In genomic region chr22:20438066-20438677, GRCh38 we compare ENCODE assay signal across 9 cellular contexts. TPM values are rescaled to one million over a fixed set of nuclear protein-coding genes. Genes with fewer than 3 reads are reported as not detected.
DNase-seq lines count a peak whose midpoint lies in the region; ATAC-seq and TF ChIP-seq lines count a peak whose summit lies in the region.
"Had no signal": no experiment of that assay in that cellular context is flagged by ENCODE, and none has a peak within 500 bp of the region (broad histone marks: within the 10 kb centered on the region; RNA-seq: fewer than 3 reads in every experiment).

No MANE protein-coding gene starts in this region.

- peak overlapping the region; percentile 94 for H2AFZ ChIP-seq in GM23338

- peaks cover 8% of the 10 kb centered on the region; the same call in 1 of the 2 replicates for H4K20me1 ChIP-seq in GM23338 (replicated peaks; ENCODE audit: insufficient read depth)

- no peak overlapping the region for H3K27ac Mint-ChIP-seq in GM23338

- H3K36me3 ChIP-seq in GM23338 (ENCODE audit: insufficient read depth) (no peaks in the 10 kb centered on the region), skeletal muscle satellite cell (ENCODE audit: insufficient read depth, low read length) (no peaks in the 10 kb centered on the region)

- no peaks in the 10 kb centered on the region for H3K9me2 ChIP-seq in GM23338 (ENCODE audit: insufficient read depth)

- H3K9ac ChIP-seq in skeletal muscle satellite cell (ENCODE audit: low read depth, low read length) = peak overlapping the region; percentile 84

- DNase-seq in GM23338 (ENCODE audit: low spot score) (peak; percentile 65), cardiac fibroblast (ENCODE audit: low read depth in 2 of 2) (peak in 1 of 2 donors; percentile 46), islet precursor cell (peak; percentile 68), HUDEP-2 (lab: John Stamatoyannopoulos, UW; ENCODE audit: unreplicated experiment in 76 of 76) (no peak), globus pallidus (ENCODE audit: low spot score) (no peak), Ammon's horn (ENCODE audit: low spot score) (no peak)
- DNase-seq: KG1 had no signal

- peaks cover 50% of the 10 kb centered on the region for H3K27me3 Mint-ChIP-seq in GM23338 (ENCODE audit: insufficient read depth, low read depth, poor library complexity)

- H3K9me3 Mint-ChIP-seq in GM23338 = no peaks in the 10 kb centered on the region; the same call in 2 of the 3 replicates

- TF ChIP-seq CTCF in GM23338 (conservative IDR thresholded peaks at IDR 0.05; ENCODE audit: low read depth in 2 of 2) = no peak
- TF ChIP-seq CTCF in cardiac fibroblast (IDR thresholded peaks at IDR 0.05; ENCODE audit: low read depth, low read length) = no peak

- H3K27me3 ChIP-seq in GM23338 (ENCODE audit: insufficient read depth) = peaks cover 64% of the 10 kb centered on the region
- H3K27me3 ChIP-seq in skeletal muscle satellite cell (ENCODE audit: control insufficient read depth, insufficient read depth, low read length) = no peaks in the 10 kb centered on the region

- peaks cover 7% of the 10 kb centered on the region; the same call in 1 of the 2 replicates for H3K4me1 ChIP-seq in GM23338 (ENCODE audit: insufficient read depth)
- H3K4me1 ChIP-seq in skeletal muscle satellite cell (ENCODE audit: control insufficient read depth, insufficient read depth, low read length) = peaks cover 13% of the 10 kb centered on the region

- H3K79me2 ChIP-seq in GM23338 (replicated peaks; ENCODE audit: insufficient read depth) = peaks cover 9% of the 10 kb centered on the region

- H3K4me3 ChIP-seq in GM23338 = peak overlapping the region; percentile 74
- H3K4me3 ChIP-seq in cardiac fibroblast (replicated peaks in 1 of 2; ENCODE audit: low read depth in 2 of 2, low read length in 2 of 2) = peak overlapping the region; percentile 57 to 80
- peak overlapping the region; percentile 96 for H3K4me3 ChIP-seq in skeletal muscle satellite cell (ENCODE audit: low read length)

- peak overlapping the region; percentile 92 for H3K4me2 ChIP-seq in GM23338
- H3K4me2 ChIP-seq in skeletal muscle satellite cell (ENCODE audit: low read length) = peak overlapping the region; percentile 94

- ATAC-seq in GM23338 (peak; percentile 64), GM21825 (IDR thresholded peaks at IDR 0.05; ENCODE audit: unreplicated experiment) (no peak)

- peaks cover 10% of the 10 kb centered on the region for H3K4me1 Mint-ChIP-seq in GM23338

- H3K9me3 ChIP-seq in skeletal muscle satellite cell (replicated peaks; ENCODE audit: low read length) = no peaks in the 10 kb centered on the region

- H3F3A ChIP-seq in GM23338 (replicated peaks; ENCODE audit: low read depth) = 0 out of 2 replicates have a peak, but pooled peaks cover 3% of the 10 kb centered on the region

- peak overlapping the region; percentile 59 for H3K4me3 Mint-ChIP-seq in GM23338

- H3K36me3 Mint-ChIP-seq in GM23338 (ENCODE audit: low read depth) = peaks cover 3% of the 10 kb centered on the region; the same call in 1 of the 3 replicates

- H3K27ac ChIP-seq in GM23338 (ENCODE audit: low read depth) = no peak overlapping the region

TF ChIP-seq in GM23338, 12 proteins besides CTCF, POLR2A, EP300 and RAD21:
- TF ChIP-seq ZNF331 (CRISPR knock-in tag; IDR thresholded peaks at IDR 0.05; ENCODE audit: low read depth) = no peak
- peak; percentile 42 for TF ChIP-seq EZH2 (IDR thresholded peaks at IDR 0.05; ENCODE audit: low read depth, unreplicated experiment)
TF ChIP-seq in GM23338: peak in this region for 1.

RNA-seq across cellular contexts. Expression of gene SCARF2, which starts 0.5 kb away (rescaled TPM):
- 16.6 and 17.0 TPM in 2 replicates for total RNA-seq in GM23338 (2014; rRNA removed; shearing (Covaris generic))
- polyA plus RNA-seq in GM23338 (2016; fragmentation: Nextera tagmentation; extraction: Ambion mirVana) = 1.8 and 2.2 TPM in 2 replicates
- 13.5 and 15.2 TPM in 2 replicates for total RNA-seq in skeletal muscle satellite cell (2012; rRNA removed)

RNA-seq across cellular contexts. Expression of gene ZNF74, which starts 44.2 kb away (rescaled TPM):
- 78.2 and 94.0 TPM in 2 replicates for total RNA-seq in GM23338 (2014; rRNA removed; shearing (Covaris generic))
- 16.1 and 17.0 TPM in 2 replicates for polyA plus RNA-seq in GM23338 (2016; fragmentation: Nextera tagmentation; extraction: Ambion mirVana)
- total RNA-seq in skeletal muscle satellite cell (2012; rRNA removed) = 5.3 and 5.9 TPM in 2 replicates

RNA-seq across cellular contexts. Expression of gene KLHL22, which starts 57.4 kb away (rescaled TPM):
- 12.1 and 16.0 TPM in 2 replicates for total RNA-seq in GM23338 (2014; rRNA removed; shearing (Covaris generic))
- 2.4 and 2.8 TPM in 2 replicates for polyA plus RNA-seq in GM23338 (2016; fragmentation: Nextera tagmentation; extraction: Ambion mirVana)
- total RNA-seq in skeletal muscle satellite cell (2012; rRNA removed) = 14.7 and 18.1 TPM in 2 replicates

Comparison
In these comparisons a context has a peak if more than half of its experiments do, and no peak if none do; other contexts are left out.
1. DNase-seq: peak in GM23338 (single experiment) and islet precursor cell (single experiment); none in HUDEP-2 (0 of 76), globus pallidus (single experiment) and Ammon's horn (single experiment).
2. Peak in every context shown above with its lines, with median percentiles within 50 percentile points of each other: H3K4me3 ChIP-seq.